ENCODE assay signal across 22 cellular contexts in the genomic region with DNA sequence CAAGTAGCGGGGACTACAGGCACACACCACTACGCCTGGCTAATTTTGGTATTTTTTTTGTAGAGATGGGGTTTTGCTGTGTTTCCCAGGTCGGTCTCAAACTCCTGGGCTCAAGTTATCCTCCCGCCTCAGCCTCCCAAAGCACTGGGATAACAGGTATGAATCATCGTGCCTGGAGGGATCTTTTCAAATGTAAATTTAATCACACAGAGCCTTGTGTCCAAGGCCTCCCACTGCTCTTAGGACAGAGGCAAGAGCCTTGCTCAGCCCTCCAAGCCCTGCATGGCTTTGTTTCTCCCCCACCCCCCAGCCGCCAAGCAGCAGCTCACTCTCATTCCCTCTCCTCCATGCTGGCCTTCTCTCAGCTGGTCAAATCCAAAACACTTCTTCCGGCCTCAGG.
A peak's percentile ranks its signal among the peaks of the same experiment; 100 is the strongest.
DNase-seq lines count a peak whose midpoint lies in the region; ATAC-seq and TF ChIP-seq lines count a peak whose summit lies in the region.
"Had no signal": no experiment of that assay in that cellular context is flagged by ENCODE, and none has a peak within 500 bp of the region (broad histone marks: within the 10 kb centered on the region; RNA-seq: fewer than 3 reads in every experiment).

No MANE protein-coding gene starts in this region.

- H2BK5ac ChIP-seq in H9 (ENCODE audit: insufficient read length, low read length), result no peak overlapping the region

- H3K4me1 ChIP-seq in H9 (ENCODE audit: insufficient read depth, low read length) (no peaks in the 10 kb centered on the region; the same call in 1 of the 2 replicates), neural progenitor cell (peaks cover 6% of the 10 kb centered on the region), adrenal gland (replicated peaks in 1 of 2) (no peaks in the 10 kb centered on the region)
- H3K4me1 ChIP-seq: esophagus muscularis mucosa had no signal

- H3K18ac ChIP-seq in H9 (ENCODE audit: insufficient read length, low read depth, low read length), result peak overlapping the region; percentile 6

- H3T11ph ChIP-seq in H9 (ENCODE audit: low read length), result no peak overlapping the region

- H4K8ac ChIP-seq in H9 (replicated peaks; ENCODE audit: insufficient read length, low read depth, low read length), result no peak overlapping the region

- H3K23me2 ChIP-seq in H9 (ENCODE audit: insufficient read length, low read depth, low read length, poor library complexity, severe bottlenecking), result no peaks in the 10 kb centered on the region

- H3K9me3 Mint-ChIP-seq in H9 (no peaks in the 10 kb centered on the region), neural progenitor cell (peaks cover 5% of the 10 kb centered on the region)
- no peaks in the 10 kb centered on the region for H3K9me3 Mint-ChIP-seq in activated CD4-positive, alpha-beta T cell treated with anti-CD3 and anti-CD28 coated beads for 36 hours (ENCODE audit: low read depth)
- H3K9me3 Mint-ChIP-seq: CD4-positive, CD25-positive, alpha-beta regulatory T cell; effector memory CD8-positive, alpha-beta T cell had no signal

- H3K36me3 ChIP-seq in neural progenitor cell, result no peaks in the 10 kb centered on the region
- H3K36me3 ChIP-seq in adrenal gland (replicated peaks in 1 of 2), result no peaks in the 10 kb centered on the region
- H3K36me3 ChIP-seq: esophagus muscularis mucosa had no signal

- H3K4ac ChIP-seq in H9 (ENCODE audit: low read depth, low read length), result no peak overlapping the region

- no peaks in the 10 kb centered on the region for H3K27me3 ChIP-seq in H9 (ENCODE audit: insufficient read depth, low read length)
- H3K27me3 ChIP-seq in neural progenitor cell, result no peaks in the 10 kb centered on the region
- H3K27me3 ChIP-seq in adrenal gland, result no peaks in the 10 kb centered on the region

- H4K20me1 ChIP-seq in H9 (ENCODE audit: control insufficient read depth, insufficient read depth, insufficient read length) (no peaks in the 10 kb centered on the region), neural progenitor cell (ENCODE audit: low read depth) (no peaks in the 10 kb centered on the region)

- H2BK120ac ChIP-seq in H9 (ENCODE audit: low read depth, low read length, poor library complexity, severe bottlenecking), result no peak overlapping the region

- CTCF ChIA-PET in activated CD4-positive, alpha-beta T cell treated with anti-CD3 and anti-CD28 coated beads for 36 hours (lab: Charles Lee), result no interaction called here

- no peaks in the 10 kb centered on the region for H3K9me3 ChIP-seq in H9 (ENCODE audit: control insufficient read depth, low read depth, low read length)
- no peaks in the 10 kb centered on the region for H3K9me3 ChIP-seq in neural progenitor cell (ENCODE audit: low read depth)
- no peaks in the 10 kb centered on the region for H3K9me3 ChIP-seq in adrenal gland (replicated peaks in 1 of 3)
- H3K9me3 ChIP-seq: esophagus muscularis mucosa had no signal

- peaks cover 12% of the 10 kb centered on the region for H3F3A ChIP-seq in neural progenitor cell (ENCODE audit: low read depth)

- H3K23ac ChIP-seq in H9 (ENCODE audit: insufficient read length, low read depth, low read length), result no peak overlapping the region

- TF ChIP-seq CTCF in H9 (conservative IDR thresholded peaks at IDR 0.05) (no peak), epithelial cell of esophagus (IDR thresholded peaks at IDR 0.05; ENCODE audit: insufficient read depth, low read depth, low read length, missing control alignments) (no peak), neural progenitor cell (IDR thresholded peaks at IDR 0.05) (no peak), adrenal gland (IDR thresholded peaks at IDR 0.05) (no peak), GM20000 (IDR thresholded peaks at IDR 0.05; ENCODE audit: extremely low read depth, missing control alignments) (no peak)

- no peaks in the 10 kb centered on the region; a peak in 1 of 7 replicates for H3K36me3 Mint-ChIP-seq in H9 (ENCODE audit: insufficient read depth in 1 of 3, low read depth in 3 of 3)
- no peaks in the 10 kb centered on the region for H3K36me3 Mint-ChIP-seq in neural progenitor cell
- H3K36me3 Mint-ChIP-seq in activated CD4-positive, alpha-beta T cell treated with anti-CD3 and anti-CD28 coated beads for 36 hours (ENCODE audit: low read depth), result no peaks in the 10 kb centered on the region
- H3K36me3 Mint-ChIP-seq: CD4-positive, CD25-positive, alpha-beta regulatory T cell had no signal

- no peak overlapping the region for H2BK12ac ChIP-seq in H9 (ENCODE audit: insufficient read length, low read depth, low read length)

- peaks cover 8% of the 10 kb centered on the region for H3K27me3 Mint-ChIP-seq in H9 (ENCODE audit: low read depth)
- H3K27me3 Mint-ChIP-seq in neural progenitor cell (ENCODE audit: insufficient read depth, low read depth), result peaks cover 17% of the 10 kb centered on the region
- peaks cover 24% of the 10 kb centered on the region for H3K27me3 Mint-ChIP-seq in activated CD4-positive, alpha-beta T cell treated with anti-CD3 and anti-CD28 coated beads for 36 hours

- no peak overlapping the region for H2BK15ac ChIP-seq in H9 (ENCODE audit: low read depth, low read length)

- H3K79me2 ChIP-seq in H9 (ENCODE audit: insufficient read depth, low read length) (no peaks in the 10 kb centered on the region), neural progenitor cell (ENCODE audit: low read depth) (no peaks in the 10 kb centered on the region)

- H3K4me1 Mint-ChIP-seq in H9 (peaks cover 21 to 23% of the 10 kb centered on the region in 2 experiments), neural progenitor cell (peaks cover 19% of the 10 kb centered on the region)
- H3K4me1 Mint-ChIP-seq in activated CD4-positive, alpha-beta T cell treated with anti-CD3 and anti-CD28 coated beads for 36 hours, result no peaks in the 10 kb centered on the region
- H3K4me1 Mint-ChIP-seq: CD4-positive, CD25-positive, alpha-beta regulatory T cell; T-helper 17 cell had no signal

- H2BK20ac ChIP-seq in H9 (ENCODE audit: low read depth, low read length, poor library complexity, severe bottlenecking), result no peak overlapping the region

- peak overlapping the region; percentile 95 to 97 (median 95); a peak in 6 of 7 replicates for H3K27ac Mint-ChIP-seq in H9
- H3K27ac Mint-ChIP-seq in neural progenitor cell, result peak overlapping the region; percentile 77
- no peak overlapping the region for H3K27ac Mint-ChIP-seq in activated CD4-positive, alpha-beta T cell treated with anti-CD3 and anti-CD28 coated beads for 36 hours
- H3K27ac Mint-ChIP-seq: CD4-positive, CD25-positive, alpha-beta regulatory T cell; effector memory CD8-positive, alpha-beta T cell; T-helper 17 cell had no signal

- H3K4me2 ChIP-seq in H9 (ENCODE audit: insufficient read depth, insufficient read length, low read length) (no peak overlapping the region), neural progenitor cell (no peak overlapping the region)

- TF ChIP-seq POLR2A in adrenal gland (IDR thresholded peaks at IDR 0.05), result no peak

- H3K27ac ChIP-seq in H9 (ENCODE audit: insufficient read length, low read depth, low read length), result no peak overlapping the region
- H3K27ac ChIP-seq in neural progenitor cell, result no peak overlapping the region
- no peak overlapping the region for H3K27ac ChIP-seq in adrenal gland
- H3K27ac ChIP-seq: esophagus muscularis mucosa, GM23248, SK-N-MC had no signal

- no CpG with 5 or more reads among the region's 7 CpGs for WGBS in H9 (ENCODE audit: extremely low coverage, insufficient read length, low lambda C conversion rate)
- WGBS in adrenal gland, 4 donors, result 83 to 87% (median 86%) methylated on average over 7 of the region's 7 CpGs

- no peak overlapping the region for H2AFZ ChIP-seq in H9 (ENCODE audit: low read length)
- H2AFZ ChIP-seq in neural progenitor cell (replicated peaks), result peak overlapping the region; percentile 53
- H2AFZ ChIP-seq: GM23248 had no signal

- no peak overlapping the region for H3K56ac ChIP-seq in H9 (ENCODE audit: insufficient read length, low read depth, low read length)

- no peak overlapping the region for H3K14ac ChIP-seq in H9 (ENCODE audit: insufficient read depth, low read length)

- no peak overlapping the region; a peak in 1 of 5 replicates for H3K4me3 Mint-ChIP-seq in H9
- H3K4me3 Mint-ChIP-seq in neural progenitor cell, result no peak overlapping the region
- H3K4me3 Mint-ChIP-seq in activated CD4-positive, alpha-beta T cell treated with anti-CD3 and anti-CD28 coated beads for 36 hours, result no peak overlapping the region
- H3K4me3 Mint-ChIP-seq: CD4-positive, CD25-positive, alpha-beta regulatory T cell; effector memory CD8-positive, alpha-beta T cell; T-helper 17 cell had no signal

- H4K91ac ChIP-seq in H9 (ENCODE audit: insufficient read length, low read depth, low read length), result no peak overlapping the region

- H3K4me3 ChIP-seq in epithelial cell of esophagus (ENCODE audit: low read length), result no peak overlapping the region
- H3K4me3 ChIP-seq in neural progenitor cell, result no peak overlapping the region
- H3K4me3 ChIP-seq in adrenal gland, result no peak overlapping the region
- H3K4me3 ChIP-seq: esophagus muscularis mucosa, GM23248, SK-N-MC had no signal

- POLR2A ChIA-PET in activated CD4-positive, alpha-beta T cell treated with anti-CD3 and anti-CD28 coated beads for 36 hours (lab: Charles Lee), result no interaction called here

- no peak overlapping the region for H2AK5ac ChIP-seq in H9 (ENCODE audit: insufficient read length, low read length)

- intact Hi-C loops in activated CD4-positive, alpha-beta T cell treated with anti-CD3 and anti-CD28 coated beads for 36 hours (cut with DNase I, micrococcal nuclease), result no loop called here
- intact Hi-C loops in adrenal gland (cut with DNase I), result no loop called here

- H3K9ac ChIP-seq in H9 (ENCODE audit: extremely low read depth, insufficient read length, low read length) (no peak overlapping the region), neural progenitor cell (no peak overlapping the region)
- H3K9ac ChIP-seq: GM23248 had no signal

- no peak overlapping the region for H4K5ac ChIP-seq in H9 (ENCODE audit: insufficient read length, low read depth, low read length)

- DNase-seq in H9, result peak; percentile 74
- peak; percentile 26 for DNase-seq in NCI-H226
- DNase-seq in epithelial cell of esophagus (ENCODE audit: low read depth), result peak; percentile 17
- peak; percentile 58 for DNase-seq in neural progenitor cell (ENCODE audit: low spot score)
- DNase-seq in activated CD4-positive, alpha-beta T cell treated with anti-CD3 and anti-CD28 coated beads for 36 hours, result no peak
- no peak for DNase-seq in adrenal gland
- no peak for DNase-seq in GM20000 (ENCODE audit: low spot score)
- DNase-seq: activated CD4-positive, alpha-beta T cell treated with anti-CD3 and anti-CD28 coated beads for 48 hours; activated naive CD4-positive, alpha-beta T cell treated with Interleukin-2 at 50 U/mL for 16 hours; activated T-cell treated with anti-CD3 and anti-CD28 coated beads, Interleukin-2, amount 50 U/mL, for 48 hours; CD4-positive, CD25-positive, alpha-beta regulatory T cell; effector memory CD8-positive, alpha-beta T cell; GM23248; hippocampal formation; NCI-H1417; NCI-H2107; NCI-H524 treated with DMSO at 0.1 percent for 48 hours; RPMI8226; T-helper 17 cell; trophoblast cell had no signal

- ATAC-seq in activated CD4-positive, alpha-beta T cell treated with anti-CD3 and anti-CD28 coated beads for 36 hours, result no peak
- ATAC-seq: effector memory CD8-positive, alpha-beta T cell; T-helper 17 cell had no signal

- no peaks in the 10 kb centered on the region for H3K79me1 ChIP-seq in H9 (ENCODE audit: insufficient read depth, low read depth, low read length, poor library complexity, severe bottlenecking)

Comparison
In these comparisons a context has a peak if more than half of its experiments do, and no peak if none do; other contexts are left out.
1. DNase-seq: peak in H9 (single experiment), NCI-H226 (single experiment), epithelial cell of esophagus (single experiment) and neural progenitor cell (single experiment); none in activated CD4-positive, alpha-beta T cell treated with anti-CD3 and anti-CD28 coated beads for 36 hours (single experiment), adrenal gland (0 of 7) and GM20000 (single experiment).